ENCODE assay signal across 10 cellular contexts in the genomic region with DNA sequence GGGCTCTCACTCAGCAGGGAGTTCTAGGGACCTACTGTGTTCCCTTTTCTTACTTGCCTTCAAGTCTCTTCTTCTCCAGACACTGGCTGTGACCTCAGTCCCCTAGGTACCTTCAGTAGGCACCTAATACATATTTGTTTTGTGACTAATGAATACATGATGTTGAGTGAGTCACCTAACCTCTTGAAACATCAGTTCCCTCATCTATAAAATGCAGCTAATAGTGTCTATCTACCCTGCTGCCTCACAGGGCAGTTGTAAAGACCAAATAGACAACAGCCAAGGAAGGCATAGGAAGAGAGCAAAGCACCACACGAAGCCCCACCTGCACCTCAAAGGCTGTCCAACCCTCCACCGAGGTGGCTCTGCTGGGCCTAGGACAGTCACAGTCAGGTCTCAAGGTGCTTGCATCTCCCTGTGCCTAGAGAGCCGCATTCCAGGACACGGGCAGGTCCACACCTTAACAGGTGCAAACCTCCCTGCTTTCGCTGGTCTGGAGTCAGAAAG. TPM values are rescaled to one million over a fixed set of nuclear protein-coding genes. Genes with fewer than 3 reads are reported as not detected.
DNase-seq lines count a peak whose midpoint lies in the region; ATAC-seq, FAIRE-seq and TF ChIP-seq lines count a peak whose summit lies in the region.
"Had no signal": no experiment of that assay in that cellular context is flagged by ENCODE, and none has a peak within 500 bp of the region (broad histone marks: within the 10 kb centered on the region; RNA-seq: fewer than 3 reads in every experiment).

No MANE protein-coding gene starts in this region.

- DNase-seq in GM03348 (ENCODE audit: low spot score) (peak; percentile 53), Panc1 (ENCODE audit: low read depth, low spot score) (peak; percentile 79), foreskin fibroblast (peak; percentile 42 to 69), small intestine (peak; percentile 77), G401 (ENCODE audit: low spot score) (no peak), NCI-H1694 (lab: John Stamatoyannopoulos, UW) (no peak)
- DNase-seq in activated CD4-positive, alpha-beta T cell treated with anti-CD3 and anti-CD28 coated beads, Interleukin-2, amount 50 U/mL, for 48 hours = no peak
- DNase-seq: DMS79, NCI-H2081 treated with DMSO at 0.1 percent for 48 hours had no signal

- no TSS peak for BruUV-seq in Panc1 (replicated peaks; lab: Mats Ljungman, UMichigan)

- peak; percentile 91 for ATAC-seq in Panc1
- ATAC-seq: WTC11 had no signal

- H3K27me3 ChIP-seq in Panc1 (ENCODE audit: control insufficient read depth, insufficient read depth, low read length) = no peaks in the 10 kb centered on the region
- no peaks in the 10 kb centered on the region for H3K27me3 ChIP-seq in small intestine (ENCODE audit: control insufficient read depth in 2 of 2, insufficient read depth in 2 of 2, low read length in 2 of 2)

- in situ Hi-C loops in Panc1 (cut with HindIII; ENCODE audit: low pct_unique_long_range_greater_than_20kb, low sequenced_read_pairs) = no loop called here
- in situ Hi-C loops in G401 (cut with HindIII; ENCODE audit: low sequenced_read_pairs) = no loop called here

- H3K4me3 ChIP-seq in Panc1 (ENCODE audit: low read depth in 2 of 2, low read length in 2 of 2) (no peak overlapping the region), foreskin fibroblast (ENCODE audit: low read depth in 1 of 2, low read length in 2 of 2) (no peak overlapping the region), small intestine (ENCODE audit: low read depth in 1 of 2, low read length in 2 of 2) (no peak overlapping the region)

- intact Hi-C loops in Panc1 (cut with micrococcal nuclease; ENCODE audit: unreplicated experiment) = no loop called here

- POLR2A ChIA-PET in Panc1 (lab: Charles Lee) = no interaction called here

- 57 to 82% (median 77%) methylated on average over 5 of the region's 5 CpGs for WGBS in small intestine, 3 donors

- TF ChIP-seq CTCF in Panc1 (IDR thresholded peaks at IDR 0.05) = no peak
- TF ChIP-seq CTCF in foreskin fibroblast (IDR thresholded peaks at IDR 0.05; ENCODE audit: low read depth, low read length) = no peak

- CTCF ChIA-PET in Panc1 (lab: Charles Lee) = no interaction called here

- H3K27ac ChIP-seq in Panc1 (ENCODE audit: low read length) (0 out of 2 replicates have a peak overlapping the region, but pooled peaks have one; percentile 19), small intestine (ENCODE audit: low read depth in 1 of 2, low read length in 1 of 2) (peak overlapping the region; percentile 78 to 84)

- H3K36me3 ChIP-seq in Panc1 (ENCODE audit: control insufficient read depth, insufficient read depth, low read length) (no peaks in the 10 kb centered on the region), small intestine (ENCODE audit: control insufficient read depth in 2 of 2, insufficient read depth in 2 of 2, low read length in 2 of 2) (no peaks in the 10 kb centered on the region)

- peaks cover 11% of the 10 kb centered on the region for H3K4me1 ChIP-seq in Panc1 (ENCODE audit: control insufficient read depth, insufficient read depth, low read length)
- peaks cover 11 to 27% of the 10 kb centered on the region in 2 donors for H3K4me1 ChIP-seq in small intestine (ENCODE audit: control insufficient read depth in 2 of 2, insufficient read depth in 1 of 2, low read depth in 1 of 2, low read length in 1 of 2)

- H3K9me3 ChIP-seq in Panc1 (ENCODE audit: control insufficient read depth, insufficient read depth, low read depth, low read length) = peaks cover 3% of the 10 kb centered on the region; the same call in 1 of the 2 replicates
- no peaks in the 10 kb centered on the region for H3K9me3 ChIP-seq in small intestine (ENCODE audit: control insufficient read depth, low read depth)

- FAIRE-seq in small intestine (lab: Jason Lieb, UNC) = no peak

RNA-seq across cellular contexts. Expression of a gene that starts 29.1 kb away (rescaled TPM):
- total RNA-seq in Panc1 (2021; ENCODE audit: unreplicated experiment) = 10.2 TPM
- 10.3 TPM for polyA plus RNA-seq in Panc1 (2012; ENCODE audit: insufficient read length)
- polyA plus RNA-seq in small intestine = 10 to 100 TPM; 11.6 to 91.6 (median 83.4) TPM
- total RNA-seq in G401 (2014; rRNA removed; shearing (Covaris generic)) = 24.4 and 26.9 TPM in 2 replicates

Comparison
In these comparisons a context has a peak if more than half of its experiments do, and no peak if none do; other contexts are left out.
1. DNase-seq: peak in GM03348 (single experiment), Panc1 (single experiment), foreskin fibroblast (2 of 2) and small intestine (single experiment); none in activated CD4-positive, alpha-beta T cell treated with anti-CD3 and anti-CD28 coated beads, Interleukin-2, amount 50 U/mL, for 48 hours (0 of 2), G401 (single experiment) and NCI-H1694 (single experiment).